8 cellular contexts compared by ENCODE assay signal in the genomic region with DNA sequence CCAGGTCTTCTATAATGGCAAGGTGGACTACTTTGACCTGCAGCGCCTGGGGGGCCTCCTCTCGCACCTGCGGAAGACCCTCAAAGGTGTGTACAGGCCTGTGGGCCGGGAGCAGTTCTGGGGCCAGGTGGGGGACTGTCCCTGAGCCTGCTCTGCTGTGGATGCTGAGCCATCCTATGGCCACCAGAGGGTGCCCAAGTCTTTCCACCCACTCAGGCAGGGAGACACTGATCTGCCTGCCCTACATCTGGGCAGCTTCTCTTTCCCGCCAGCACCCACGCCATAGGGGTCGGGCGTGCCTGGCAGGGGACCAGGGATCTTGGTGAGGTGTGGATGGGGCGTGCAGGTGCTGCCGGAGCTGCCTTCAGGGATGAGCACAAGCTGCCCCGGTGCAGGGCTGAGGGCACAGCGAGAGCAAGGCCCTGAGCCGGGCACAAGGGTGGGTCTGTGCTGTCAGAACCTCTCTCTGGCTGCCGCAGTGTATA. TPM values are rescaled to one million over a fixed set of nuclear protein-coding genes. Genes with fewer than 3 reads are reported as not detected.
A peak's percentile ranks its signal among the peaks of the same experiment; 100 is the strongest.
DNase-seq lines count a peak whose midpoint lies in the region; ATAC-seq and TF ChIP-seq lines count a peak whose summit lies in the region.

No MANE protein-coding gene starts in this region.

- peaks cover 15% of the 10 kb centered on the region for H3K36me3 Mint-ChIP-seq in T-cell

- no peak overlapping the region for H3K9ac ChIP-seq in Loucy (ENCODE audit: low read depth, low read length, poor library complexity, severe bottlenecking)
- H3K9ac ChIP-seq in smooth muscle cell (ENCODE audit: low read depth), result no peak overlapping the region

- H3K4me1 ChIP-seq in Loucy (ENCODE audit: insufficient read depth, low read length, poor library complexity, severe bottlenecking) (peaks cover 8% of the 10 kb centered on the region), right cardiac atrium (ENCODE audit: control insufficient read depth, insufficient read depth, low read length) (no peaks in the 10 kb centered on the region), smooth muscle cell (ENCODE audit: low read depth) (no peaks in the 10 kb centered on the region)

- TF ChIP-seq CTCF in C4-2B (conservative IDR thresholded peaks at IDR 0.05) (peak; percentile 88), Loucy (conservative IDR thresholded peaks at IDR 0.05; ENCODE audit: low read length) (peak; percentile 81), smooth muscle cell (IDR thresholded peaks at IDR 0.05; ENCODE audit: borderline replicate concordance, insufficient read depth, poor library complexity, severe bottlenecking) (peak; percentile 71)

- H3K27ac ChIP-seq in C4-2B, result no peak overlapping the region
- no peak overlapping the region for H3K27ac ChIP-seq in right cardiac atrium (ENCODE audit: low read length)
- H3K27ac ChIP-seq in smooth muscle cell (ENCODE audit: low read depth), result no peak overlapping the region

- no peak overlapping the region for H3K4me3 ChIP-seq in Loucy (ENCODE audit: low read length, poor library complexity, severe bottlenecking)
- no peak overlapping the region for H3K4me3 ChIP-seq in right cardiac atrium (ENCODE audit: low read length)
- H3K4me3 ChIP-seq in smooth muscle cell, result no peak overlapping the region

- intact Hi-C loops in right cardiac atrium (cut with DNase I), result no loop called here

- no peaks in the 10 kb centered on the region for H3K9me3 Mint-ChIP-seq in T-cell

- DNase-seq in GM19238 (ENCODE audit: insufficient read length, low spot score) (peak; percentile 81), T-cell (peak; percentile 35 to 72 (median 61)), amygdala (lab: John Stamatoyannopoulos, UW) (peak in 30 of 56 donors; percentile 4 to 67 (median 32)), right cardiac atrium (peak in 2 of 3 donors; percentile 71 to 73), smooth muscle cell (lab: John Stamatoyannopoulos, UW; ENCODE audit: unreplicated experiment) (no peak)

- H3K79me2 ChIP-seq in Loucy (ENCODE audit: insufficient read depth, low read length) (no peaks in the 10 kb centered on the region), smooth muscle cell (ENCODE audit: low read depth) (no peaks in the 10 kb centered on the region)

- WGBS in right cardiac atrium, result 56% methylated on average over 14 of the region's 14 CpGs
- 64% methylated on average over 14 of the region's 14 CpGs for WGBS in smooth muscle cell (ENCODE audit: low lambda C conversion rate)

- H3F3A ChIP-seq in Loucy (ENCODE audit: low read depth), result no peaks in the 10 kb centered on the region
- no peaks in the 10 kb centered on the region for H3F3A ChIP-seq in smooth muscle cell (ENCODE audit: low read depth)

- H2AFZ ChIP-seq in Loucy (ENCODE audit: low read length), result no peak overlapping the region
- H2AFZ ChIP-seq in smooth muscle cell (ENCODE audit: low read depth), result no peak overlapping the region

- no peaks in the 10 kb centered on the region for H3K9me3 ChIP-seq in Loucy (ENCODE audit: insufficient read depth, low read depth, low read length)
- H3K9me3 ChIP-seq in right cardiac atrium (ENCODE audit: control insufficient read depth, low read length), result no peaks in the 10 kb centered on the region
- H3K9me3 ChIP-seq in smooth muscle cell (replicated peaks; ENCODE audit: low read depth), result no peaks in the 10 kb centered on the region

- H3K27ac Mint-ChIP-seq in T-cell, result no peak overlapping the region

- no peaks in the 10 kb centered on the region; the same call in 1 of the 2 replicates for H3K36me3 ChIP-seq in Loucy (ENCODE audit: insufficient read depth, low read length)
- H3K36me3 ChIP-seq in smooth muscle cell (ENCODE audit: low read depth), result no peaks in the 10 kb centered on the region

- H4K20me1 ChIP-seq in Loucy (ENCODE audit: insufficient read depth, low read length, poor library complexity, severe bottlenecking) (no peaks in the 10 kb centered on the region), smooth muscle cell (ENCODE audit: low read depth) (no peaks in the 10 kb centered on the region)

- CTCF ChIA-PET in T-cell (lab: Charles Lee), result no interaction called here

- H3K4me3 Mint-ChIP-seq in T-cell, result no peak overlapping the region

- H3K4me2 ChIP-seq in Loucy (ENCODE audit: low read depth, low read length, poor library complexity, severe bottlenecking) (no peak overlapping the region), smooth muscle cell (no peak overlapping the region)

- H3K27me3 ChIP-seq in Loucy (ENCODE audit: insufficient read depth, low read length, poor library complexity, severe bottlenecking), result no peaks in the 10 kb centered on the region
- H3K27me3 ChIP-seq in right cardiac atrium (ENCODE audit: control insufficient read depth, insufficient read depth), result no peaks in the 10 kb centered on the region
- H3K27me3 ChIP-seq in smooth muscle cell (ENCODE audit: low read depth), result no peaks in the 10 kb centered on the region

- ATAC-seq in T-cell (replicated peaks in 1 of 4), result peak; percentile 91 to 99 (median 94)
- ATAC-seq in right cardiac atrium, result peak; percentile 64 to 70
- no peak for ATAC-seq in HG02970 (IDR thresholded peaks at IDR 0.05; ENCODE audit: low FRiP score, unreplicated experiment)

- H3K4me1 Mint-ChIP-seq in T-cell, result no peaks in the 10 kb centered on the region

- POLR2A ChIA-PET in T-cell (lab: Charles Lee), result no interaction called here

- no peaks in the 10 kb centered on the region for H3K9me2 ChIP-seq in Loucy (replicated peaks; ENCODE audit: low read depth, low read length)

- H3K27me3 Mint-ChIP-seq in T-cell, result no peaks in the 10 kb centered on the region

RNA-seq across cellular contexts. Expression of gene RNF123, which starts 14.1 kb away (rescaled TPM):
- total RNA-seq in T-cell, result 10 to 100 TPM; 40.9 to 79.8 (median 72.8) TPM
- 10 to 100 TPM; 36.6 to 44.6 (median 41.8) TPM for total RNA-seq in right cardiac atrium
- polyA plus RNA-seq in right cardiac atrium, result 24.4 TPM
- 15.8 and 17.3 TPM in 2 replicates for total RNA-seq in smooth muscle cell
- polyA plus RNA-seq in smooth muscle cell, result 23.9 and 37.8 TPM in 2 replicates

RNA-seq across cellular contexts. Expression of gene MST1, which starts 14.2 kb away (rescaled TPM):
- 10 to 100 TPM in 4 of 5 donors, 1 to 10 TPM in 1; 9.9 to 16.1 (median 12.6) TPM for total RNA-seq in T-cell
- 1 to 10 TPM; 3.5 to 7.5 (median 6.6) TPM for total RNA-seq in right cardiac atrium
- polyA plus RNA-seq in right cardiac atrium, result 6.2 TPM
- 15.4 and 18.7 TPM in 2 replicates for total RNA-seq in smooth muscle cell
- polyA plus RNA-seq in smooth muscle cell, result 22.9 and 28.5 TPM in 2 replicates

RNA-seq across cellular contexts. Expression of gene AMIGO3, which starts 16.0 kb away (rescaled TPM):
- total RNA-seq in T-cell (1 to 10 TPM in 1 of 5 donors, under 1 TPM in 2, not detected in 2; 0.20 to 1.4 (median 0.26) TPM), right cardiac atrium (under 1 TPM in 1 of 4 donors, not detected in 3; 0.09 TPM), smooth muscle cell (2.8 and 2.9 TPM in 2 replicates)
- polyA plus RNA-seq in right cardiac atrium (0.57 TPM), smooth muscle cell (2.2 and 2.4 TPM in 2 replicates)

RNA-seq across cellular contexts. Expression of gene GMPPB, which starts 20.3 kb away (rescaled TPM):
- total RNA-seq in T-cell (10 to 100 TPM; 34.5 to 54.5 (median 39.9) TPM), right cardiac atrium (10 to 100 TPM; 12.6 to 34.7 (median 19.6) TPM), smooth muscle cell (21.1 and 21.3 TPM in 2 replicates)
- polyA plus RNA-seq in right cardiac atrium (13.2 TPM), smooth muscle cell (68.3 and 74.8 TPM in 2 replicates)

RNA-seq across cellular contexts. Expression of gene APEH, which starts 29.3 kb away (rescaled TPM):
- total RNA-seq in T-cell, result 100 to 1,000 TPM in 4 of 5 donors, 10 to 100 TPM in 1; 82.8 to 162 (median 141) TPM
- 100 to 1,000 TPM in 1 of 4 donors, 10 to 100 TPM in 3; 75.7 to 110 (median 93.6) TPM for total RNA-seq in right cardiac atrium
- 37.4 TPM for polyA plus RNA-seq in right cardiac atrium
- 53.1 and 69.4 TPM in 2 replicates for total RNA-seq in smooth muscle cell
- 91.7 and 104 TPM in 2 replicates for polyA plus RNA-seq in smooth muscle cell
